In the genomic region with DNA sequence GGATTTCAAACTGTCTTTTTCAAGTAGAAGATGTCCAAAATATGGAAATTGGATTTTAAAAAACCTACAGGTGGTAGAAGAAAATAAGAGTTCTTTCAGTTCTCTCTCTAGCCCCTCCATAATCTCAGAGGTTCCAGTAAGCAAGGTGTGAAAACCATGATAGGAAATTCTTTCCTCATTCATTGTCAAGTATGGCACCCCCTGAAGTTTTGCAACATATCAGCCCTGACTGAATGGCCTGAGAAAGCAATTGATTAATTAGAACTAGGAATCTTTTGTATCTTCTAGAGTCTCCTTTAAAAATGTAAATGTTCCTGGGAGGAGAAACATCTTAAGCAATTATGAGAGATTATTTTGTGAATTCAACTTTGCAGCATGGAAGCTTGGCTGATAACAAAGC, we compare ENCODE assay signal across 1 cellular context.
TF ChIP-seq lines count a peak whose summit lies in the region.

No MANE protein-coding gene starts in this region.

TF ChIP-seq in SK-N-SH, 30 proteins besides CTCF, POLR2A, EP300 and RAD21 (continued from another document):
- TF ChIP-seq, protein P1, sequence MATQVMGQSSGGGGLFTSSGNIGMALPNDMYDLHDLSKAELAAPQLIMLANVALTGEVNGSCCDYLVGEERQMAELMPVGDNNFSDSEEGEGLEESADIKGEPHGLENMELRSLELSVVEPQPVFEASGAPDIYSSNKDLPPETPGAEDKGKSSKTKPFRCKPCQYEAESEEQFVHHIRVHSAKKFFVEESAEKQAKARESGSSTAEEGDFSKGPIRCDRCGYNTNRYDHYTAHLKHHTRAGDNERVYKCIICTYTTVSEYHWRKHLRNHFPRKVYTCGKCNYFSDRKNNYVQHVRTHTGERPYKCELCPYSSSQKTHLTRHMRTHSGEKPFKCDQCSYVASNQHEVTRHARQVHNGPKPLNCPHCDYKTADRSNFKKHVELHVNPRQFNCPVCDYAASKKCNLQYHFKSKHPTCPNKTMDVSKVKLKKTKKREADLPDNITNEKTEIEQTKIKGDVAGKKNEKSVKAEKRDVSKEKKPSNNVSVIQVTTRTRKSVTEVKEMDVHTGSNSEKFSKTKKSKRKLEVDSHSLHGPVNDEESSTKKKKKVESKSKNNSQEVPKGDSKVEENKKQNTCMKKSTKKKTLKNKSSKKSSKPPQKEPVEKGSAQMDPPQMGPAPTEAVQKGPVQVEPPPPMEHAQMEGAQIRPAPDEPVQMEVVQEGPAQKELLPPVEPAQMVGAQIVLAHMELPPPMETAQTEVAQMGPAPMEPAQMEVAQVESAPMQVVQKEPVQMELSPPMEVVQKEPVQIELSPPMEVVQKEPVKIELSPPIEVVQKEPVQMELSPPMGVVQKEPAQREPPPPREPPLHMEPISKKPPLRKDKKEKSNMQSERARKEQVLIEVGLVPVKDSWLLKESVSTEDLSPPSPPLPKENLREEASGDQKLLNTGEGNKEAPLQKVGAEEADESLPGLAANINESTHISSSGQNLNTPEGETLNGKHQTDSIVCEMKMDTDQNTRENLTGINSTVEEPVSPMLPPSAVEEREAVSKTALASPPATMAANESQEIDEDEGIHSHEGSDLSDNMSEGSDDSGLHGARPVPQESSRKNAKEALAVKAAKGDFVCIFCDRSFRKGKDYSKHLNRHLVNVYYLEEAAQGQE (IDR thresholded peaks at IDR 0.05; ENCODE audit: low read depth, low read length) = no peak
- TF ChIP-seq EZH2phosphoT487 (IDR thresholded peaks at IDR 0.05; ENCODE audit: borderline replicate concordance, low read depth) (no peak), CHD2 (IDR thresholded peaks at IDR 0.05; ENCODE audit: low read length, partially characterized antibody) (no peak), MEF2A (IDR thresholded peaks at IDR 0.05; ENCODE audit: borderline replicate concordance, low read depth) (no peak), SMC3 (IDR thresholded peaks at IDR 0.05; ENCODE audit: low read depth, low read length) (no peak), MXI1 (IDR thresholded peaks at IDR 0.05; ENCODE audit: low read depth, low read length) (no peak), ELF1 (IDR thresholded peaks at IDR 0.05) (no peak), NFIC (IDR thresholded peaks at IDR 0.05; ENCODE audit: borderline replicate concordance) (no peak)
- TF ChIP-seq, protein P2, sequence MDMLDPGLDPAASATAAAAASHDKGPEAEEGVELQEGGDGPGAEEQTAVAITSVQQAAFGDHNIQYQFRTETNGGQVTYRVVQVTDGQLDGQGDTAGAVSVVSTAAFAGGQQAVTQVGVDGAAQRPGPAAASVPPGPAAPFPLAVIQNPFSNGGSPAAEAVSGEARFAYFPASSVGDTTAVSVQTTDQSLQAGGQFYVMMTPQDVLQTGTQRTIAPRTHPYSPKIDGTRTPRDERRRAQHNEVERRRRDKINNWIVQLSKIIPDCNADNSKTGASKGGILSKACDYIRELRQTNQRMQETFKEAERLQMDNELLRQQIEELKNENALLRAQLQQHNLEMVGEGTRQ (IDR thresholded peaks at IDR 0.05; ENCODE audit: borderline replicate concordance, low read depth, low read length) = no peak
